ENCODE assay signal across 8 cellular contexts in genomic region chr9:128911529-128912035, GRCh38. TPM values are rescaled to one million over a fixed set of nuclear protein-coding genes. Genes with fewer than 3 reads are reported as not detected.
A peak's percentile ranks its signal among the peaks of the same experiment; 100 is the strongest.
DNase-seq lines count a peak whose midpoint lies in the region; ATAC-seq, FAIRE-seq and TF ChIP-seq lines count a peak whose summit lies in the region.

No MANE protein-coding gene starts in this region.

- no peaks in the 10 kb centered on the region for H3K27me3 ChIP-seq in CD8-positive, alpha-beta memory T cell (ENCODE audit: insufficient read depth, low read length, poor library complexity, severe bottlenecking)
- H3K27me3 ChIP-seq in trophoblast cell (ENCODE audit: insufficient read depth, low read length), result no peaks in the 10 kb centered on the region

- H3K27ac ChIP-seq in CD8-positive, alpha-beta memory T cell (ENCODE audit: low read depth, low read length), result no peak overlapping the region
- peak overlapping the region; percentile 68 for H3K27ac ChIP-seq in trophoblast cell (ENCODE audit: low read depth, low read length)

- peak overlapping the region in 5 of 8 donors; percentile 41 to 78 (median 54) for H3K27ac Mint-ChIP-seq in CD8-positive, alpha-beta memory T cell

- H3K36me3 ChIP-seq in CD8-positive, alpha-beta memory T cell (ENCODE audit: insufficient read depth, low read length), result peaks cover 33% of the 10 kb centered on the region
- H3K36me3 ChIP-seq in trophoblast cell (ENCODE audit: control insufficient read depth in 1 of 2, insufficient read depth in 2 of 2, low read length in 2 of 2), result peaks cover 70 to 73% of the 10 kb centered on the region in 2 experiments

- peak overlapping the region; percentile 41 for H4K8ac ChIP-seq in trophoblast cell (ENCODE audit: low read depth, low read length)

- no peak for TF ChIP-seq POLR2A in GM12892 (IDR thresholded peaks at IDR 0.05; ENCODE audit: low read depth, low read length)

- peak overlapping the region; percentile 82 for H2BK120ac ChIP-seq in trophoblast cell (ENCODE audit: insufficient read depth, low read length, poor library complexity)

- ATAC-seq in SK-N-SH treated with all-trans-retinoic acid at 6 μM for 48 hours, result peak; percentile 65
- ATAC-seq in GM19035 (IDR thresholded peaks at IDR 0.05; ENCODE audit: unreplicated experiment), result no peak

- peaks cover 15% of the 10 kb centered on the region for H3K79me1 ChIP-seq in trophoblast cell (ENCODE audit: low read length)

- H3K14ac ChIP-seq in trophoblast cell (ENCODE audit: low read length), result peak overlapping the region; percentile 26

- peak overlapping the region; percentile 54 for H3K18ac ChIP-seq in trophoblast cell (ENCODE audit: low read length)

- FAIRE-seq in GM12892 (lab: Jason Lieb, UNC), result no peak

- CTCF ChIA-PET in CD8-positive, alpha-beta memory T cell (lab: Charles Lee), result no interaction called here

- H3K79me2 ChIP-seq in trophoblast cell (ENCODE audit: control insufficient read depth, insufficient read depth, low read length, poor library complexity), result peaks cover 6% of the 10 kb centered on the region

- H3K9me3 Mint-ChIP-seq in CD8-positive, alpha-beta memory T cell, result no peaks in the 10 kb centered on the region

- H3K27me3 Mint-ChIP-seq in CD8-positive, alpha-beta memory T cell, result no peaks in the 10 kb centered on the region

- H3K9ac ChIP-seq in trophoblast cell (ENCODE audit: low read length), result no peak overlapping the region

- no peak overlapping the region for H2AK5ac ChIP-seq in trophoblast cell (ENCODE audit: low read length)

- peak overlapping the region; percentile 17 for H3K4me2 ChIP-seq in trophoblast cell (ENCODE audit: low read length)

- H3K4ac ChIP-seq in trophoblast cell (ENCODE audit: low read depth, low read length), result no peak overlapping the region

- H4K12ac ChIP-seq in trophoblast cell (ENCODE audit: low read depth, low read length), result no peak overlapping the region

- H2BK5ac ChIP-seq in trophoblast cell (ENCODE audit: low read depth, low read length, poor library complexity), result peak overlapping the region; percentile 62

- H3K36me3 Mint-ChIP-seq in CD8-positive, alpha-beta memory T cell, result peaks cover 9 to 75% (median 11%) of the 10 kb centered on the region in 3 donors

- peak overlapping the region; percentile 65 for H4K91ac ChIP-seq in trophoblast cell (ENCODE audit: low read depth, low read length)

- H3K4me3 Mint-ChIP-seq in CD8-positive, alpha-beta memory T cell, result no peak overlapping the region

- POLR2A ChIA-PET in CD8-positive, alpha-beta memory T cell (lab: Charles Lee), result no interaction called here

- H3K4me1 ChIP-seq in CD8-positive, alpha-beta memory T cell (ENCODE audit: insufficient read depth, low read length), result peaks cover 54% of the 10 kb centered on the region
- peaks cover 29 to 40% of the 10 kb centered on the region in 2 experiments for H3K4me1 ChIP-seq in trophoblast cell (ENCODE audit: control insufficient read depth in 1 of 2, insufficient read depth in 2 of 2, low read length in 2 of 2)

- no peak overlapping the region for H3K4me3 ChIP-seq in CD8-positive, alpha-beta memory T cell (ENCODE audit: low read length)
- H3K4me3 ChIP-seq in trophoblast cell (ENCODE audit: low read depth, low read length), result no peak overlapping the region

- peaks cover 33 to 62% (median 42%) of the 10 kb centered on the region in 3 donors for H3K4me1 Mint-ChIP-seq in CD8-positive, alpha-beta memory T cell

- no peak overlapping the region for H3K23ac ChIP-seq in trophoblast cell (ENCODE audit: low read length)

- no peaks in the 10 kb centered on the region for H3K9me3 ChIP-seq in CD8-positive, alpha-beta memory T cell (ENCODE audit: low read length)
- peaks cover 7% of the 10 kb centered on the region for H3K9me3 ChIP-seq in trophoblast cell (ENCODE audit: insufficient read depth, low read depth, low read length)

- no CpG with 5 or more reads among the region's 8 CpGs for WGBS in trophoblast cell (ENCODE audit: extremely low coverage, insufficient coverage, insufficient read length)

- no peak for DNase-seq in CD8-positive, alpha-beta memory T cell
- DNase-seq in glomerular visceral epithelial cell (ENCODE audit: extremely low spot score) (peak; percentile 85), trophoblast cell (no peak), GM12892 (ENCODE audit: insufficient read length) (no peak), T-helper 1 cell (no peak)
- no peak for DNase-seq in activated CD4-positive, alpha-beta T cell treated with anti-CD3 and anti-CD28 coated beads for 48 hours

- H2BK12ac ChIP-seq in trophoblast cell (ENCODE audit: low read length), result peak overlapping the region; percentile 47

- H2AFZ ChIP-seq in trophoblast cell (ENCODE audit: insufficient read depth, low read length, poor library complexity), result no peak overlapping the region

TF ChIP-seq in SK-N-SH treated with all-trans-retinoic acid at 6 μM for 48 hours, 23 proteins besides CTCF, POLR2A, EP300 and RAD21:
- no peak for TF ChIP-seq TOX (CRISPR knock-in tag; IDR thresholded peaks at IDR 0.05; ENCODE audit: borderline replicate concordance)

RNA-seq across cellular contexts. Expression of gene PHYHD1, which starts 9.2 kb away (rescaled TPM):
- under 1 TPM in 1 of 2 experiments, not detected in 1; 0.20 TPM for total RNA-seq in CD8-positive, alpha-beta memory T cell
- polyA plus RNA-seq in CD8-positive, alpha-beta memory T cell, result 0.64 TPM
- 11.4 TPM in 2 replicates for polyA plus RNA-seq in trophoblast cell (2013)
- polyA plus RNA-seq in GM12892 (2012; ENCODE audit: missing spikeins), result 1.1 TPM

RNA-seq across cellular contexts. Expression of gene LRRC8A, which starts 29.6 kb away (rescaled TPM):
- total RNA-seq in CD8-positive, alpha-beta memory T cell, result 10 to 100 TPM; 27.3 to 27.6 TPM
- polyA plus RNA-seq in CD8-positive, alpha-beta memory T cell, result 42.7 TPM
- polyA plus RNA-seq in trophoblast cell (2013), result 39.7 and 40.9 TPM in 2 replicates
- polyA plus RNA-seq in GM12892 (2012; ENCODE audit: missing spikeins), result 3.0 TPM

RNA-seq across cellular contexts. Expression of gene KYAT1, which starts 29.8 kb away (rescaled TPM):
- total RNA-seq in CD8-positive, alpha-beta memory T cell, result 10 to 100 TPM in 1 of 2 experiments, 1 to 10 TPM in 1; 8.9 to 10.4 TPM
- polyA plus RNA-seq in CD8-positive, alpha-beta memory T cell, result 8.8 TPM
- polyA plus RNA-seq in trophoblast cell (2013), result 3.3 and 4.0 TPM in 2 replicates
- 9.7 TPM for polyA plus RNA-seq in GM12892 (2012; ENCODE audit: missing spikeins)

RNA-seq across cellular contexts. Expression of gene DOLK, which starts 35.8 kb away (rescaled TPM):
- total RNA-seq in CD8-positive, alpha-beta memory T cell, result 10 to 100 TPM; 15.3 to 17.1 TPM
- 6.8 TPM for polyA plus RNA-seq in CD8-positive, alpha-beta memory T cell
- 13.6 and 14.4 TPM in 2 replicates for polyA plus RNA-seq in trophoblast cell (2013)
- polyA plus RNA-seq in GM12892 (2012; ENCODE audit: missing spikeins), result 5.0 TPM

RNA-seq across cellular contexts. Expression of gene NUP188, which starts 35.9 kb away (rescaled TPM):
- total RNA-seq in CD8-positive, alpha-beta memory T cell, result 100 to 1,000 TPM; 144 to 150 TPM
- polyA plus RNA-seq in CD8-positive, alpha-beta memory T cell, result 41.3 TPM
- 17.7 and 18.2 TPM in 2 replicates for polyA plus RNA-seq in trophoblast cell (2013)
- polyA plus RNA-seq in GM12892 (2012; ENCODE audit: missing spikeins), result 44.5 TPM
